2 cellular contexts compared by ENCODE assay signal in genomic region chr14:102234331-102235264, GRCh38.
TF ChIP-seq lines count a peak whose summit lies in the region.

No MANE protein-coding gene starts in this region.

TF ChIP-seq in K562, 482 proteins besides CTCF, POLR2A, EP300 and RAD21 (continued from another document):
- TF ChIP-seq RCOR1 (IDR thresholded peaks at IDR 0.05; ENCODE audit: borderline replicate concordance in 1 of 2, low read depth in 2 of 2, low read length in 2 of 2): peak; percentile 59 to 84; a peak in 3 of 4 replicates
- peak; percentile 47; the same call in 1 of the 2 replicates for TF ChIP-seq LARP7 (IDR thresholded peaks at IDR 0.05)
- no peak for TF ChIP-seq ZNF449 (CRISPR knock-in tag; IDR thresholded peaks at IDR 0.05)
- TF ChIP-seq CHD1 (IDR thresholded peaks at IDR 0.05; ENCODE audit: low read length): no peak

TF ChIP-seq in HepG2, 621 proteins besides CTCF, POLR2A, EP300 and RAD21 (continued from another document and continues in another):
- TF ChIP-seq BCL3 (CRISPR knock-in tag; IDR thresholded peaks at IDR 0.05): no peak
- TF ChIP-seq ZSCAN9 (CRISPR knock-in tag; IDR thresholded peaks at IDR 0.05; ENCODE audit: borderline replicate concordance): no peak
- TF ChIP-seq ZBTB3 (CRISPR knock-in tag; IDR thresholded peaks at IDR 0.05; ENCODE audit: borderline replicate concordance, low read depth): no peak
- no peak for TF ChIP-seq ZSCAN12 (CRISPR knock-in tag; IDR thresholded peaks at IDR 0.05)
- peak; percentile 61 for TF ChIP-seq ZNF687 (CRISPR knock-in tag; IDR thresholded peaks at IDR 0.05)
- no peak for TF ChIP-seq TCF7L2 (IDR thresholded peaks at IDR 0.05; ENCODE audit: low read depth, low read length)
- no peak for TF ChIP-seq ZNF597 (CRISPR knock-in tag; IDR thresholded peaks at IDR 0.05)
- no peak for TF ChIP-seq ATF7 (IDR thresholded peaks at IDR 0.05)
- TF ChIP-seq ATF7 (CRISPR knock-in tag; IDR thresholded peaks at IDR 0.05): no peak
- TF ChIP-seq ZHX1 (CRISPR knock-in tag; IDR thresholded peaks at IDR 0.05; ENCODE audit: low read depth): no peak
- TF ChIP-seq CCDC6 (CRISPR knock-in tag; IDR thresholded peaks at IDR 0.05): no peak
- TF ChIP-seq STAT6 (CRISPR knock-in tag; IDR thresholded peaks at IDR 0.05; ENCODE audit: borderline replicate concordance): no peak
- TF ChIP-seq PBX2 (CRISPR knock-in tag; IDR thresholded peaks at IDR 0.05): no peak
- TF ChIP-seq SIX1 (CRISPR knock-in tag; IDR thresholded peaks at IDR 0.05; ENCODE audit: borderline replicate concordance): no peak
- TF ChIP-seq ZNF407 (CRISPR knock-in tag; IDR thresholded peaks at IDR 0.05; ENCODE audit: not compliant biosample characterization): no peak
- TF ChIP-seq DNMT3B (CRISPR knock-in tag; conservative IDR thresholded peaks at IDR 0.05): no peak
- TF ChIP-seq PRMT3 (CRISPR knock-in tag; IDR thresholded peaks at IDR 0.05; ENCODE audit: borderline replicate concordance, low read depth): no peak
- TF ChIP-seq ZNF547 (CRISPR knock-in tag; IDR thresholded peaks at IDR 0.05): no peak
- no peak for TF ChIP-seq MED8 (CRISPR knock-in tag; IDR thresholded peaks at IDR 0.05; ENCODE audit: insufficient replicate concordance)
- no peak for TF ChIP-seq TFE3 (CRISPR knock-in tag; IDR thresholded peaks at IDR 0.05)
- TF ChIP-seq ZBTB39 (CRISPR knock-in tag; IDR thresholded peaks at IDR 0.05): no peak
- TF ChIP-seq MXD1 (CRISPR knock-in tag; IDR thresholded peaks at IDR 0.05): no peak
